ENCODE assay signal across 9 cellular contexts in the genomic region with DNA sequence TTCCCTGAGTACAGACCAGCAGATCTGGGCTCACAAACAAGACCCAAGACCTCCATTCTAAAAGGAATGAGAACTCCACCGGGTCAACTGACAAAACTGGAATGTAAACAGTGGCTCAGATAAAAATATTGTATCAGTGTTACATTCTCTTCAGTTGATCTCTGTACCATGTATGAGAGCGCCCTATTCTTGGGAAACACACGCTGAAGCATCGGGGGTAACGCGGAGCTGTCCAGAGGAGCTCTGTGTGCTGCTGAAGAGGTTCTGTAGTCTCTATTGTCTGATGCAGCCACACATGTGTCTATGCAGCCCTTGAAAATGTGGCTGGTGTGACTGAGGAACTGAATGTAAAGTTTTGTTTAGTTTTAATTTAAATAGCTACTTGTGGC. TPM values are rescaled to one million over a fixed set of nuclear protein-coding genes. Genes with fewer than 3 reads are reported as not detected.
DNase-seq lines count a peak whose midpoint lies in the region; ATAC-seq and TF ChIP-seq lines count a peak whose summit lies in the region.
"Had no signal": no experiment of that assay in that cellular context is flagged by ENCODE, and none has a peak within 500 bp of the region (broad histone marks: within the 10 kb centered on the region; RNA-seq: fewer than 3 reads in every experiment).

No MANE protein-coding gene starts in this region.

- H3K36me3 ChIP-seq in brain microvascular endothelial cell (replicated peaks): no peaks in the 10 kb centered on the region

- in situ Hi-C loops in brain microvascular endothelial cell (cut with HindIII; ENCODE audit: low pct_ligation_motif_present, low sequenced_read_pairs): no loop called here

- H3K4me3 ChIP-seq in brain microvascular endothelial cell (ENCODE audit: low read depth, low read length): no peak overlapping the region

- H3K4me3 Mint-ChIP-seq in T-helper 2 cell treated with Interferon-gamma antibody and Interleukin-4, amounts not matched to agents 5 μg/mL and 100 μg/mL, for 36 hours: peak overlapping the region; percentile 64

- H3K9me3 Mint-ChIP-seq in T-helper 2 cell treated with Interferon-gamma antibody and Interleukin-4, amounts not matched to agents 5 μg/mL and 100 μg/mL, for 36 hours: no peaks in the 10 kb centered on the region

- ATAC-seq in left lobe of liver: peak; percentile 23
- ATAC-seq in GM21528 (IDR thresholded peaks at IDR 0.05; ENCODE audit: low FRiP score, unreplicated experiment): no peak

- peak overlapping the region; percentile 99 for H3K27ac ChIP-seq in brain microvascular endothelial cell

- no peak for DNase-seq in T-helper 2 cell treated with Interferon-gamma antibody and Interleukin-4, amounts not matched to agents 5 μg/mL and 100 μg/mL, for 36 hours (ENCODE audit: low spot score)
- DNase-seq in T-helper 2 cell: no peak
- DNase-seq in brain microvascular endothelial cell: peak; percentile 76
- DNase-seq in left lobe of liver (ENCODE audit: low spot score): no peak
- DNase-seq in superior temporal gyrus (ENCODE audit: extremely low spot score): peak; percentile 84
- no peak for DNase-seq in kidney glomerular epithelial cell (lab: John Stamatoyannopoulos, UW)
- no peak for DNase-seq in activated effector memory CD4-positive, alpha-beta T cell treated with anti-CD3 and anti-CD28 coated beads, Interleukin-2, amount 50 U/mL, for 16 hours
- DNase-seq: amniotic stem cell had no signal

- no peaks in the 10 kb centered on the region for H3K27me3 ChIP-seq in brain microvascular endothelial cell (replicated peaks)

- H3K4me1 Mint-ChIP-seq in T-helper 2 cell treated with Interferon-gamma antibody and Interleukin-4, amounts not matched to agents 5 μg/mL and 100 μg/mL, for 36 hours (ENCODE audit: low read depth): peaks cover 33% of the 10 kb centered on the region

- no peaks in the 10 kb centered on the region for H3K27me3 Mint-ChIP-seq in T-helper 2 cell treated with Interferon-gamma antibody and Interleukin-4, amounts not matched to agents 5 μg/mL and 100 μg/mL, for 36 hours (ENCODE audit: low read depth)

- no peak for TF ChIP-seq CTCF in brain microvascular endothelial cell (IDR thresholded peaks at IDR 0.05; ENCODE audit: low read depth, low read length, missing control alignments)

- H3K36me3 Mint-ChIP-seq in T-helper 2 cell treated with Interferon-gamma antibody and Interleukin-4, amounts not matched to agents 5 μg/mL and 100 μg/mL, for 36 hours (ENCODE audit: low read depth): peaks cover 5% of the 10 kb centered on the region

- H3K27ac Mint-ChIP-seq in T-helper 2 cell treated with Interferon-gamma antibody and Interleukin-4, amounts not matched to agents 5 μg/mL and 100 μg/mL, for 36 hours: peak overlapping the region; percentile 86

RNA-seq across cellular contexts. Expression of a gene that starts 39.7 kb away (rescaled TPM):
- total RNA-seq in left lobe of liver: 63.7 TPM

Comparison
In these comparisons a context has a peak if more than half of its experiments do, and no peak if none do; other contexts are left out.
1. DNase-seq: peak in brain microvascular endothelial cell (single experiment) and superior temporal gyrus (single experiment); none in T-helper 2 cell treated with Interferon-gamma antibody and Interleukin-4, amounts not matched to agents 5 μg/mL and 100 μg/mL, for 36 hours (single experiment), T-helper 2 cell (0 of 5), left lobe of liver (single experiment), kidney glomerular epithelial cell (single experiment) and activated effector memory CD4-positive, alpha-beta T cell treated with anti-CD3 and anti-CD28 coated beads, Interleukin-2, amount 50 U/mL, for 16 hours (single experiment).